Comparison of ENCODE assay signal across 20 cellular contexts in the genomic region with DNA sequence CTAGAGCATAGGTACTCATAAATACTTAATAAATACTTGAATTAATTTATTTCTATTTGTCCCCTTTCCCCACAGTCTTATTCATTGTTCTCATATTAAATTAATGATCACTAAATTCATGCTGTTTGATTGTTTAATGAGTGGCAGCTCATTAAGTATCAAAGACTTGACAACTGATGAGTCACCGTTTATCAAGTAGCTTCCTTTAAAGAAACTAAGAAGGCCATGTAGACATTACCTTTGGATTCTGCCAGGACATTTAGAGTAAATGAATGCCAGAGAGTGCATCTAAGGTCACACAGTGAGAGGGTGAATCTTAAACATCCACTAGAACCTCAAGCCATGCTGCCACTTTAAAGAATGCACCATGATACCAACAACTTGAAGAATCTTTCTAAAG. TPM values are rescaled to one million over a fixed set of nuclear protein-coding genes. Genes with fewer than 3 reads are reported as not detected.
"Had no signal": no experiment of that assay in that cellular context is flagged by ENCODE, and none has a peak within 500 bp of the region (broad histone marks: within the 10 kb centered on the region; RNA-seq: fewer than 3 reads in every experiment).

No MANE protein-coding gene starts in this region.

- H3K27me3 ChIP-seq: right atrium auricular region, SJSA1, stomach, testis, upper lobe of left lung had no signal

- H3K4me1 ChIP-seq: right atrium auricular region, SJSA1, stomach, testis, upper lobe of left lung had no signal

- H3K4me3 Mint-ChIP-seq: activated CD4-positive, alpha-beta memory T cell treated with anti-CD3 and anti-CD28 coated beads for 36 hours; nephron had no signal

- H3K36me3 ChIP-seq: right atrium auricular region, SJSA1, stomach, upper lobe of left lung had no signal

- H3K27me3 Mint-ChIP-seq: activated CD4-positive, alpha-beta memory T cell treated with anti-CD3 and anti-CD28 coated beads for 36 hours; progenitor cell of endocrine pancreas had no signal

- H3K27ac ChIP-seq: epithelial cell of prostate, right atrium auricular region, SJSA1, stomach, testis, upper lobe of left lung had no signal

- H3K9me3 Mint-ChIP-seq: activated CD4-positive, alpha-beta memory T cell treated with anti-CD3 and anti-CD28 coated beads for 36 hours; activated naive CD4-positive, alpha-beta T cell treated with anti-CD3 and anti-CD28 coated beads, Interleukin-2, amount 50 U/mL, for 72 hours; nephron had no signal

- H3K4me3 ChIP-seq: right atrium auricular region, SJSA1, stomach, testis, upper lobe of left lung had no signal

- H3K4me1 Mint-ChIP-seq: nephron had no signal

- DNase-seq: activated CD4-positive, alpha-beta memory T cell treated with anti-CD3 and anti-CD28 coated beads for 36 hours; activated CD8-positive, alpha-beta memory T cell treated with anti-CD3 and anti-CD28 coated beads, Interleukin-2, amount 50 U/mL, for 48 hours; anterior cingulate cortex; cerebellar nuclear complex; effector memory CD4-positive, alpha-beta T cell; foreskin melanocyte; mesendoderm; stimulated activated CD4-positive, alpha-beta T cell treated with anti-CD3 and anti-CD28 coated beads, Interleukin-15, amount 100 ng/mL, for 24 hours; stomach; T-helper 9 cell; testis; upper lobe of left lung had no signal

- H3K27ac Mint-ChIP-seq: nephron, progenitor cell of endocrine pancreas had no signal

- H3K9me3 ChIP-seq: right atrium auricular region, SJSA1, stomach, testis, upper lobe of left lung had no signal

RNA-seq across cellular contexts. Expression of gene ZBED2, which starts 23.9 kb away (rescaled TPM):
- total RNA-seq: fibroblast of lung, progenitor cell of endocrine pancreas, SJSA1, skeletal muscle tissue, stomach, testis had no signal

RNA-seq across cellular contexts. Expression of gene CD96, which starts 29.3 kb away (rescaled TPM):
- total RNA-seq: fibroblast of lung, progenitor cell of endocrine pancreas had no signal
